Comparison of ENCODE assay signal across 16 cellular contexts in the genomic region with DNA sequence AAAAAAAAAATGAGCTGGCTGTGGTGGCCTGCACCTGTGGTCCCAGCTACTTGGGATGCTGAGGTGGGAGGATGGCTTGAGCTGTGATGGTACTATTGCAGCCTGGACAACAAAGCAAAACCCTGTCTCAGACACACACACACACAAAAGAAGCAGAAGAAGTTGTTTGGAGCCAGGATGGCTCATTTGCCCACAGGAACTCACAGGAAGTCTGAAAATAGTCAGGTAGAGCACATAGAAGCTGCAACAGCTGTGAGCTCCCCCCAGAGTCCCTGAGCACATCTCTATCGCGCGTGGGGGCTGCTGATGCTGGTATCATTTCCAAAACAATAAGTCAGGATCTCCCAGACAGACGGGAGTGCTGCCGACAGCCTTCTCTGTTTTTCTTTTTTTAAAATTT. TPM values are rescaled to one million over a fixed set of nuclear protein-coding genes. Genes with fewer than 3 reads are reported as not detected.
A peak's percentile ranks its signal among the peaks of the same experiment; 100 is the strongest.
DNase-seq lines count a peak whose midpoint lies in the region; ATAC-seq and TF ChIP-seq lines count a peak whose summit lies in the region.
"Had no signal": no experiment of that assay in that cellular context is flagged by ENCODE, and none has a peak within 500 bp of the region (broad histone marks: within the 10 kb centered on the region; RNA-seq: fewer than 3 reads in every experiment).

No MANE protein-coding gene starts in this region.

- TF ChIP-seq CTCF in GM06990 (IDR thresholded peaks at IDR 0.05; ENCODE audit: insufficient read depth, low read length, poor library complexity, severe bottlenecking) (peak; percentile 4), SU-DHL-6 (IDR thresholded peaks at IDR 0.05; ENCODE audit: insufficient read depth, low read length, poor library complexity, severe bottlenecking) (no peak)

- H3K9me3 ChIP-seq in SU-DHL-6 (ENCODE audit: insufficient read depth, low read length): no peaks in the 10 kb centered on the region
- H3K9me3 ChIP-seq: SJCRH30 had no signal

- TF ChIP-seq POLR2A in erythroblast (IDR thresholded peaks at IDR 0.05; ENCODE audit: low read length): no peak

- DNase-seq in GM06990 (ENCODE audit: extremely low read depth, insufficient read length) (no peak), posterior vena cava (ENCODE audit: low spot score) (peak; percentile 13), erythroblast (lab: John Stamatoyannopoulos, UW) (no peak), NCI-H2196 (lab: John Stamatoyannopoulos, UW; ENCODE audit: unreplicated experiment) (no peak)
- DNase-seq in stimulated activated CD4-positive, alpha-beta T cell treated with anti-CD3 and anti-CD28 coated beads, Interleukin-2, amount 100 ng/mL, for 48 hours: no peak
- DNase-seq: NCI-H187 treated with DMSO at 0.1 percent for 48 hours; NCI-H446; NCI-H69; NK-92 treated with Interleukin-12 subunit alpha and Interleukin-12 subunit beta, amount 100 ng/mL, for 24 hours; PC-9; SJCRH30; SW 1271 had no signal

- no peaks in the 10 kb centered on the region for H3K36me3 ChIP-seq in GM06990 (ENCODE audit: control insufficient read depth, insufficient read depth, low read length)
- no peaks in the 10 kb centered on the region for H3K36me3 ChIP-seq in SU-DHL-6 (ENCODE audit: low read length)
- H3K36me3 ChIP-seq: SJCRH30 had no signal

- no peaks in the 10 kb centered on the region for H4K20me1 ChIP-seq in SU-DHL-6 (ENCODE audit: low read depth, low read length)

- H3K79me2 ChIP-seq in SU-DHL-6 (ENCODE audit: insufficient read depth, low read length): no peaks in the 10 kb centered on the region

- H3F3A ChIP-seq in SU-DHL-6 (ENCODE audit: insufficient read depth): peaks cover 27% of the 10 kb centered on the region

- H3K27ac ChIP-seq in SU-DHL-6 (ENCODE audit: low read depth, low read length): peak overlapping the region; percentile 96
- H3K27ac ChIP-seq: HL-60, PC-9, SJCRH30 had no signal

- no peak overlapping the region for H3K4me3 ChIP-seq in GM06990 (replicated peaks; ENCODE audit: low read depth, low read length)
- H3K4me3 ChIP-seq in SU-DHL-6 (ENCODE audit: insufficient read depth, low read length, poor library complexity, severe bottlenecking): no peak overlapping the region
- H3K4me3 ChIP-seq: PC-9, SJCRH30 had no signal

- no peaks in the 10 kb centered on the region for H3K9me2 ChIP-seq in SU-DHL-6 (replicated peaks; ENCODE audit: insufficient read depth, low read length)

- no peak overlapping the region for H2AFZ ChIP-seq in SU-DHL-6 (ENCODE audit: low read depth, low read length, severe bottlenecking)
- H2AFZ ChIP-seq: PC-9 had no signal

- peak overlapping the region; percentile 67 for H3K4me2 ChIP-seq in SU-DHL-6 (ENCODE audit: low read depth, low read length, poor library complexity, severe bottlenecking)
- H3K4me2 ChIP-seq: PC-9 had no signal

- ATAC-seq in HG02759 (IDR thresholded peaks at IDR 0.05; ENCODE audit: unreplicated experiment): peak; percentile 34
- no peak for ATAC-seq in HG02588 (IDR thresholded peaks at IDR 0.05; ENCODE audit: unreplicated experiment)

- H3K27me3 ChIP-seq in GM06990 (replicated peaks; ENCODE audit: control insufficient read depth, insufficient read depth, low read length): no peaks in the 10 kb centered on the region
- no peaks in the 10 kb centered on the region for H3K27me3 ChIP-seq in SU-DHL-6 (ENCODE audit: low read length)
- H3K27me3 ChIP-seq: SJCRH30 had no signal

- H3K9ac ChIP-seq in SU-DHL-6 (ENCODE audit: low read length): no peak overlapping the region

- intact Hi-C loops in posterior vena cava (cut with DNase I): no loop called here

RNA-seq across cellular contexts. Expression of a gene that starts 13.4 kb away (rescaled TPM):
- total RNA-seq in posterior vena cava: 10 to 100 TPM; 16.0 to 18.9 TPM

RNA-seq across cellular contexts. Expression of a gene that starts 13.4 kb away (rescaled TPM):
- 10 to 100 TPM; 33.4 to 34.1 TPM for total RNA-seq in posterior vena cava
